In the genomic region with DNA sequence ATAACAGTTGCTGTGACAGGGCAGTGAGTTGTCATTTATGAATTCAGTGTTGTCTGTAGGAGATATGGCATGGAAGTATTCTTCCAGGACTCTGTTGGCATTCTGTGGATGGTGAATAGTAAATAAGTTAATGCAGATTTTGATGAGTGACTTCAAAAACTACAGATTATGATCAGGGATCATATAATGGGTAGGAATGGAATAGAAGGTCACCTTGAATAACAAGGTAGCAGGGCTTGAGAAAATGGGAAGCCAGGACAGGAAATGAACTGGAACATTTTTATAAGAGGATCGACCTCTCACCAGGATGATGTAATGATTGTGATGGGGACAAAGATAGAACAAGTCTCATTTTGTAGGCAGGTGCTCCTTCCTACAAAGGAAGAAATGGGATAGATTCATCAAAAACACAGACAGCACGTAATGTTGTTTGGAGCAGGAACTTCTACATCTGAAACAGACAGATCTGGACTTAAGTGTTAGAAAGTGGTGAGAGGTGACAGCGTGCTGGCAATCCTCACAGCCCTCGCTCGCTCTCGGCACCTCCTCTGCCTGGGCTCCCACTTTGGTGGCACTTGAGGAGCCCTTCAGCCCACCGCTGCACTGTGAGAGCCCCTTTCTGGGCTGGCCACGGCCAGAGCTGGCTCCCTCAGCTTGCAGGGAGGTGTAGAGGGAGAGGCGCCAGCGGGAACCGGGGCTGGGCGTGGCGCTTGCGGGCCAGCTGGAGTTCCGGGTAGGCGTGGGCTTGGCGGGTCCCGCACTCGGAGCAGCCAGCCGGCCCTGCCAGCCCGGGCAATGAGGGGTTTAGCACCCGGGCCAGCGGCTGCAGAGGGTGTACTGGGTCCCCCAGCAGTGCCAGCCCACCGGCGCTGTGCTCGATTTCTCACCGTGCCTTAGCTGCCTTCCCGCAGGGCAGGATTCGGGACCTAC, we compare ENCODE assay signal across 35 cellular contexts. TPM values are rescaled to one million over a fixed set of nuclear protein-coding genes. Genes with fewer than 3 reads are reported as not detected.
DNase-seq lines count a peak whose midpoint lies in the region; ATAC-seq, FAIRE-seq and TF ChIP-seq lines count a peak whose summit lies in the region.
"Had no signal": no experiment of that assay in that cellular context is flagged by ENCODE, and none has a peak within 500 bp of the region (broad histone marks: within the 10 kb centered on the region; RNA-seq: fewer than 3 reads in every experiment).

No MANE protein-coding gene starts in this region.

- POLR2A ChIA-PET in HepG2 (lab: Yijun Ruan, JAX): no interaction called here
- POLR2A ChIA-PET in OCI-LY7 (lab: Charles Lee): interaction anchor here (1.0 kb wide), 1 partner anchor 246 kb away, joined by 3 read pairs; a partner anchor contains a TSS

- H2BK120ac ChIP-seq in trophoblast cell (ENCODE audit: insufficient read depth, low read length, poor library complexity): no peak overlapping the region

- H3K36me3 Mint-ChIP-seq in activated T-helper 2 cell treated with anti-CD3 and anti-CD28 coated beads, Interferon-gamma antibody, Interleukin-2, Interleukin-4, amounts not matched to agents 10 μg/mL and 5 μg/mL and 100 μg/mL, durations not matched to agents 14 hours and 24 hours and 36 hours (ENCODE audit: low read depth): no peaks in the 10 kb centered on the region
- H3K36me3 Mint-ChIP-seq: activated naive CD4-positive, alpha-beta T cell treated with anti-CD3 and anti-CD28 coated beads, Interleukin-2, amount 50 U/mL, for 24 hours had no signal

- no peak overlapping the region for H3K23ac ChIP-seq in trophoblast cell (ENCODE audit: low read length)

- H2AFZ ChIP-seq in HepG2 (ENCODE audit: low read length): no peak overlapping the region
- no peak overlapping the region for H2AFZ ChIP-seq in trophoblast cell (ENCODE audit: insufficient read depth, low read length, poor library complexity)
- H2AFZ ChIP-seq in OCI-LY7 (ENCODE audit: low read length): no peak overlapping the region

- H3K27ac ChIP-seq in HepG2 (ENCODE audit: extremely low read length, insufficient read depth, low read length) (no peak overlapping the region), right lobe of liver (no peak overlapping the region), trophoblast cell (ENCODE audit: low read depth, low read length) (no peak overlapping the region), OCI-LY7 (ENCODE audit: low read depth, low read length, poor library complexity, severe bottlenecking) (no peak overlapping the region)
- H3K27ac ChIP-seq: coronary artery, SJCRH30, uterus had no signal

- H3K4me1 Mint-ChIP-seq in activated T-helper 2 cell treated with anti-CD3 and anti-CD28 coated beads, Interferon-gamma antibody, Interleukin-2, Interleukin-4, amounts not matched to agents 10 μg/mL and 5 μg/mL and 100 μg/mL, durations not matched to agents 14 hours and 24 hours and 36 hours (ENCODE audit: low read depth): peaks cover 3% of the 10 kb centered on the region
- H3K4me1 Mint-ChIP-seq: activated naive CD4-positive, alpha-beta T cell treated with anti-CD3 and anti-CD28 coated beads, Interleukin-2, amount 50 U/mL, for 24 hours had no signal

- H3K4me3 ChIP-seq in HepG2 (replicated peaks in 1 of 3; ENCODE audit: insufficient read depth in 1 of 3, low read depth in 2 of 3, low read length in 3 of 3): no peak overlapping the region
- H3K4me3 ChIP-seq in right lobe of liver: no peak overlapping the region
- no peak overlapping the region for H3K4me3 ChIP-seq in trophoblast cell (ENCODE audit: low read depth, low read length)
- no peak overlapping the region for H3K4me3 ChIP-seq in OCI-LY7 (ENCODE audit: low read depth, low read length, poor library complexity, severe bottlenecking)
- H3K4me3 ChIP-seq: coronary artery, SJCRH30, uterus had no signal

- in situ Hi-C loops in HepG2 (cut with HindIII; ENCODE audit: extremely low pct_ligation_motif_present, low pct_unique_long_range_greater_than_20kb): no loop called here

- TF ChIP-seq RAD21 in HepG2 (CRISPR knock-in tag; IDR thresholded peaks at IDR 0.05): no peak

- H3K9me2 ChIP-seq in OCI-LY7 (ENCODE audit: insufficient read depth, low read length): no peaks in the 10 kb centered on the region

- TF ChIP-seq POLR2A in HepG2 (IDR thresholded peaks at IDR 0.05; ENCODE audit: insufficient read depth in 1 of 2, low read depth in 2 of 2, low read length in 2 of 2): no peak
- TF ChIP-seq POLR2A in right lobe of liver (IDR thresholded peaks at IDR 0.05): no peak

- peaks cover 7% of the 10 kb centered on the region for H3K79me1 ChIP-seq in trophoblast cell (ENCODE audit: low read length)

- H2BK12ac ChIP-seq in trophoblast cell (ENCODE audit: low read length): no peak overlapping the region

- ATAC-seq in HepG2 (no peak), right lobe of liver (no peak)
- ATAC-seq: HCT116, left lobe of liver had no signal

- DNase-seq in HepG2 (ENCODE audit: low spot score) (no peak), right lobe of liver (no peak), NCI-H2029 (lab: John Stamatoyannopoulos, UW) (peak; percentile 69), trophoblast cell (peak; percentile 13 to 66), OCI-LY7 (ENCODE audit: low spot score) (no peak), GF-D8 (lab: John Stamatoyannopoulos, UW) (no peak), NCI-H226 (no peak)
- DNase-seq in activated T-helper 2 cell treated with anti-CD3 and anti-CD28 coated beads, Interferon-gamma antibody, Interleukin-2, Interleukin-4, amounts not matched to agents 10 μg/mL and 5 μg/mL and 100 μg/mL, durations not matched to agents 14 hours and 24 hours and 36 hours (ENCODE audit: low spot score): no peak
- DNase-seq: ACHN; activated CD4-positive, alpha-beta T cell treated with anti-CD3 and anti-CD28 coated beads for 48 hours; activated T-cell treated with anti-CD3 and anti-CD28 coated beads for 4 hours; aorta; DMS153; effector memory CD4-positive, alpha-beta T cell; erythroblast; GDM1; IMR-90; mesendoderm; NCI-H1092; NCI-H1694 treated with DMSO at 0.1 percent for 48 hours; NCI-H2171 treated with DMSO at 0.1 percent for 48 hours; NCI-H524 treated with DMSO at 0.1 percent for 48 hours; NK-92 treated with Interleukin-12 subunit alpha and Interleukin-12 subunit beta, amount 100 ng/mL, for 24 hours; SJCRH30; stimulated activated CD4-positive, alpha-beta T cell treated with anti-CD3 and anti-CD28 coated beads, Interleukin-2, amount 100 ng/mL, for 24 hours; stimulated activated CD8-positive, alpha-beta memory T cell treated with anti-CD3 and anti-CD28 coated beads, Interleukin-4, amount 100 ng/mL, for 48 hours; T-helper 9 cell; uterus had no signal

- H4K20me1 ChIP-seq in HepG2 (ENCODE audit: insufficient read depth, low read length): no peaks in the 10 kb centered on the region
- no peaks in the 10 kb centered on the region for H4K20me1 ChIP-seq in OCI-LY7 (ENCODE audit: insufficient read depth, low read length)

- H3K27me3 Mint-ChIP-seq in activated T-helper 2 cell treated with anti-CD3 and anti-CD28 coated beads, Interferon-gamma antibody, Interleukin-2, Interleukin-4, amounts not matched to agents 10 μg/mL and 5 μg/mL and 100 μg/mL, durations not matched to agents 14 hours and 24 hours and 36 hours (ENCODE audit: low read depth): peaks cover 15% of the 10 kb centered on the region

- peak overlapping the region; percentile 63 for H4K91ac ChIP-seq in trophoblast cell (ENCODE audit: low read depth, low read length)

- intact Hi-C loops in HepG2 (cut with micrococcal nuclease; ENCODE audit: unreplicated experiment) (no loop called here), right lobe of liver (cut with DNase I) (no loop called here), OCI-LY7 (cut with micrococcal nuclease; ENCODE audit: unreplicated experiment) (no loop called here)
- intact Hi-C loops in activated T-helper 2 cell treated with anti-CD3 and anti-CD28 coated beads, Interferon-gamma antibody, Interleukin-2, Interleukin-4, amounts not matched to agents 10 μg/mL and 5 μg/mL and 100 μg/mL, durations not matched to agents 14 hours and 24 hours and 36 hours (cut with micrococcal nuclease): no loop called here

- H4K12ac ChIP-seq in trophoblast cell (ENCODE audit: low read depth, low read length): no peak overlapping the region

- H4K8ac ChIP-seq in trophoblast cell (ENCODE audit: low read depth, low read length): no peak overlapping the region

- BruUV-seq in HepG2 (replicated peaks; lab: Mats Ljungman, UMichigan) (no TSS peak), OCI-LY7 (replicated peaks; lab: Mats Ljungman, UMichigan) (no TSS peak)

- H3K27ac Mint-ChIP-seq in activated T-helper 2 cell treated with anti-CD3 and anti-CD28 coated beads, Interferon-gamma antibody, Interleukin-2, Interleukin-4, amounts not matched to agents 10 μg/mL and 5 μg/mL and 100 μg/mL, durations not matched to agents 14 hours and 24 hours and 36 hours: no peak overlapping the region
- H3K27ac Mint-ChIP-seq: activated naive CD4-positive, alpha-beta T cell treated with anti-CD3 and anti-CD28 coated beads, Interleukin-2, amount 50 U/mL, for 24 hours; stimulated activated naive CD8-positive, alpha-beta T cell treated with anti-CD3 and anti-CD28 coated beads, Interleukin-15, amount 100 ng/mL, for 72 hours had no signal

- H3K4me1 ChIP-seq in HepG2 (ENCODE audit: insufficient read depth, low read length) (peaks cover 45% of the 10 kb centered on the region), right lobe of liver (no peaks in the 10 kb centered on the region), trophoblast cell (ENCODE audit: control insufficient read depth in 1 of 2, insufficient read depth in 2 of 2, low read length in 2 of 2) (peaks cover 9 to 15% of the 10 kb centered on the region in 2 experiments), OCI-LY7 (ENCODE audit: insufficient read depth, low read length, poor library complexity, severe bottlenecking) (no peaks in the 10 kb centered on the region)
- H3K4me1 ChIP-seq: SJCRH30, uterus had no signal

- H3K27me3 ChIP-seq in HepG2 (ENCODE audit: control insufficient read depth in 1 of 2, insufficient read depth in 2 of 2, low read length in 2 of 2) (no peaks in the 10 kb centered on the region; a peak in 1 of 5 replicates), right lobe of liver (no peaks in the 10 kb centered on the region), trophoblast cell (ENCODE audit: insufficient read depth, low read length) (no peaks in the 10 kb centered on the region)
- H3K27me3 ChIP-seq: SJCRH30, uterus had no signal

- H3K79me2 ChIP-seq in HepG2 (ENCODE audit: insufficient read depth, low read length): no peaks in the 10 kb centered on the region
- peaks cover 2% of the 10 kb centered on the region for H3K79me2 ChIP-seq in trophoblast cell (ENCODE audit: control insufficient read depth, insufficient read depth, low read length, poor library complexity)
- H3K79me2 ChIP-seq in OCI-LY7 (ENCODE audit: insufficient read depth, low read depth, low read length): no peaks in the 10 kb centered on the region

- CTCF ChIA-PET in HepG2 (lab: Yijun Ruan, JAX; ENCODE audit: low intra/inter-chr PET ratio, low total read pairs): no interaction called here
- CTCF ChIA-PET in OCI-LY7 (lab: Charles Lee; ENCODE audit: unreplicated experiment): no interaction called here

- H3K4me3 Mint-ChIP-seq in activated T-helper 2 cell treated with anti-CD3 and anti-CD28 coated beads, Interferon-gamma antibody, Interleukin-2, Interleukin-4, amounts not matched to agents 10 μg/mL and 5 μg/mL and 100 μg/mL, durations not matched to agents 14 hours and 24 hours and 36 hours (ENCODE audit: low read depth): peak overlapping the region; percentile 3
- H3K4me3 Mint-ChIP-seq: activated naive CD4-positive, alpha-beta T cell treated with anti-CD3 and anti-CD28 coated beads, Interleukin-2, amount 50 U/mL, for 24 hours had no signal

- 87% methylated on average over 12 of the region's 29 CpGs for WGBS in HepG2 (ENCODE audit: low lambda C conversion rate)
- WGBS in right lobe of liver (ENCODE audit: insufficient coverage, low coverage, low lambda C conversion rate, missing lambda C conversion rate): 78% methylated on average over 4 of the region's 29 CpGs
- no CpG with 5 or more reads among the region's 29 CpGs for WGBS in trophoblast cell (ENCODE audit: extremely low coverage, insufficient coverage, insufficient read length)

- TF ChIP-seq CTCF in HepG2 (CRISPR knock-in tag; IDR thresholded peaks at IDR 0.05) (no peak), right lobe of liver (IDR thresholded peaks at IDR 0.05) (no peak), OCI-LY7 (conservative IDR thresholded peaks at IDR 0.05; ENCODE audit: low read length) (no peak)

- no peak overlapping the region for H3K18ac ChIP-seq in trophoblast cell (ENCODE audit: low read length)

- H2BK5ac ChIP-seq in trophoblast cell (ENCODE audit: low read depth, low read length, poor library complexity): no peak overlapping the region

- H3K36me3 ChIP-seq in HepG2 (replicated peaks in 1 of 2; ENCODE audit: control insufficient read depth in 1 of 2, insufficient read depth in 2 of 2, low read length in 2 of 2) (no peaks in the 10 kb centered on the region), right lobe of liver (no peaks in the 10 kb centered on the region), trophoblast cell (ENCODE audit: control insufficient read depth in 1 of 2, insufficient read depth in 2 of 2, low read length in 2 of 2) (no peaks in the 10 kb centered on the region), OCI-LY7 (ENCODE audit: insufficient read depth, low read length) (no peaks in the 10 kb centered on the region)
- H3K36me3 ChIP-seq: SJCRH30, uterus had no signal

- no peaks in the 10 kb centered on the region for H3K9me3 ChIP-seq in HepG2 (ENCODE audit: low read length)
- no peaks in the 10 kb centered on the region for H3K9me3 ChIP-seq in right lobe of liver
- H3K9me3 ChIP-seq in trophoblast cell (ENCODE audit: insufficient read depth, low read depth, low read length): no peaks in the 10 kb centered on the region
- H3K9me3 ChIP-seq in OCI-LY7 (ENCODE audit: low read length): no peaks in the 10 kb centered on the region
- H3K9me3 ChIP-seq: SJCRH30, uterus had no signal

- no peak overlapping the region for H2AK5ac ChIP-seq in trophoblast cell (ENCODE audit: low read length)

- TF ChIP-seq EP300 in HepG2 (IDR thresholded peaks at IDR 0.05; ENCODE audit: low read depth in 2 of 2, low read length in 2 of 2) (no peak), HepG2 (CRISPR knock-in tag; IDR thresholded peaks at IDR 0.05; ENCODE audit: borderline replicate concordance) (no peak)

- no peak overlapping the region for H3K14ac ChIP-seq in trophoblast cell (ENCODE audit: low read length)

- FAIRE-seq in HepG2 (lab: Jason Lieb, UNC): no peak
- FAIRE-seq: bronchial epithelial cell had no signal

- H3K4me2 ChIP-seq in HepG2 (ENCODE audit: low read depth, low read length) (no peak overlapping the region), trophoblast cell (ENCODE audit: low read length) (no peak overlapping the region), OCI-LY7 (ENCODE audit: low read length) (no peak overlapping the region)

- H3K4ac ChIP-seq in trophoblast cell (ENCODE audit: low read depth, low read length): no peak overlapping the region

- no peak overlapping the region for H3K9ac ChIP-seq in HepG2 (ENCODE audit: insufficient read depth, low read depth, low read length)
- no peak overlapping the region for H3K9ac ChIP-seq in trophoblast cell (ENCODE audit: low read length)

- H3K9me3 Mint-ChIP-seq in activated T-helper 2 cell treated with anti-CD3 and anti-CD28 coated beads, Interferon-gamma antibody, Interleukin-2, Interleukin-4, amounts not matched to agents 10 μg/mL and 5 μg/mL and 100 μg/mL, durations not matched to agents 14 hours and 24 hours and 36 hours: no peaks in the 10 kb centered on the region
- H3K9me3 Mint-ChIP-seq: activated naive CD4-positive, alpha-beta T cell treated with anti-CD3 and anti-CD28 coated beads, Interleukin-2, amount 50 U/mL, for 24 hours had no signal

RNA-seq across cellular contexts. Expression of a gene that starts 30.8 kb away (rescaled TPM):
- total RNA-seq in HepG2 (2016; rRNA removed; fragmentation: Illumina TruSeq; extraction: Trizol) (208 and 243 TPM in 2 replicates), right lobe of liver (100 to 1,000 TPM in 2 of 6 experiments, 10 to 100 TPM in 4; 60.8 to 110 (median 90.5) TPM), OCI-LY7 (2022) (126 and 138 TPM in 2 replicates)
- 39.6 and 42.9 TPM in 2 replicates for total RNA-seq in HepG2 (2016; cell fraction: cytosol; rRNA removed; fragmentation: Illumina TruSeq; extraction: Trizol; ENCODE audit: low read depth)
- 200 and 237 TPM in 2 replicates for total RNA-seq in HepG2 (2016; cell fraction: insoluble cytoplasmic fraction; rRNA removed; fragmentation: Illumina TruSeq; extraction: Trizol)
- total RNA-seq in HepG2 (2016; cell fraction: membrane; rRNA removed; fragmentation: Illumina TruSeq; extraction: Trizol): 91.8 and 97.7 TPM in 2 replicates
- total RNA-seq in HepG2 (2016; cell fraction: nucleus; rRNA removed; fragmentation: Illumina TruSeq; extraction: Trizol): 235 and 275 TPM in 2 replicates
- polyA plus RNA-seq in HepG2 (2011; rRNA removed): 135 and 203 TPM in 2 replicates
- 77.3 and 119 TPM in 2 replicates for polyA plus RNA-seq in HepG2 (2011; cell fraction: cytosol; rRNA removed)
- 28.6 and 39.3 TPM in 2 replicates for polyA plus RNA-seq in HepG2 (2011; cell fraction: nucleus; rRNA removed)
- polyA plus RNA-seq in HepG2 (2012): 148 and 179 TPM in 2 replicates
- 33.8 and 41.9 TPM in 2 replicates for polyA plus RNA-seq in HepG2 (2016; cell fraction: cytosol; fragmentation: Illumina TruSeq; extraction: Trizol; ENCODE audit: low read depth)
- 176 and 181 TPM in 2 replicates for polyA plus RNA-seq in HepG2 (2016; cell fraction: insoluble cytoplasmic fraction; fragmentation: Illumina TruSeq; extraction: Trizol; ENCODE audit: low read depth)
- polyA plus RNA-seq in HepG2 (2016; cell fraction: membrane; fragmentation: Illumina TruSeq; extraction: Trizol; ENCODE audit: low read depth): 64.9 and 66.7 TPM in 2 replicates
- polyA plus RNA-seq in HepG2 (2016; cell fraction: nucleus; fragmentation: Illumina TruSeq; extraction: Trizol; ENCODE audit: insufficient read depth, low read depth): 275 and 279 TPM in 2 replicates
- 76.5 and 121 TPM in 2 replicates for polyA minus RNA-seq in HepG2 (2011; rRNA and poly(A)+ RNA removed; ENCODE audit: low replicate concordance)
- 135 and 140 TPM in 2 replicates for polyA minus RNA-seq in HepG2 (2011; cell fraction: cytosol; rRNA and poly(A)+ RNA removed)
- polyA minus RNA-seq in HepG2 (2011; cell fraction: nucleus; rRNA and poly(A)+ RNA removed): 83.2 and 87.0 TPM in 2 replicates
- total RNA-seq in activated T-helper 2 cell treated with anti-CD3 and anti-CD28 coated beads, Interferon-gamma antibody, Interleukin-2, Interleukin-4, amounts not matched to agents 10 μg/mL and 5 μg/mL and 100 μg/mL, durations not matched to agents 14 hours and 24 hours and 36 hours: 196 and 203 TPM in 2 replicates
- polyA plus RNA-seq in trophoblast cell (2013): 177 and 189 TPM in 2 replicates
- 31.6 and 36.0 TPM in 2 replicates for total RNA-seq in OCI-LY7 (2014; rRNA removed; shearing (Covaris generic))

RNA-seq across cellular contexts. Expression of a gene that starts 45.7 kb away (rescaled TPM):
- 0.15 TPM in 1 of 2 replicates, not detected in the other for total RNA-seq in HepG2 (2016; rRNA removed; fragmentation: Illumina TruSeq; extraction: Trizol)
- total RNA-seq in HepG2 (2016; cell fraction: cytosol; rRNA removed; fragmentation: Illumina TruSeq; extraction: Trizol; ENCODE audit: low read depth): 0.18 and 0.61 TPM in 2 replicates
- 0.17 TPM in 1 of 2 replicates, not detected in the other for total RNA-seq in HepG2 (2016; cell fraction: insoluble cytoplasmic fraction; rRNA removed; fragmentation: Illumina TruSeq; extraction: Trizol)
- 0.15 and 0.28 TPM in 2 replicates for total RNA-seq in HepG2 (2016; cell fraction: membrane; rRNA removed; fragmentation: Illumina TruSeq; extraction: Trizol)
- total RNA-seq in HepG2 (2016; cell fraction: nucleus; rRNA removed; fragmentation: Illumina TruSeq; extraction: Trizol): 0.16 TPM in 1 of 2 replicates, not detected in the other
- polyA plus RNA-seq in HepG2 (2011; rRNA removed): 0.01 and 0.03 TPM in 2 replicates
- polyA plus RNA-seq in HepG2 (2011; cell fraction: cytosol; rRNA removed): not detected in 2 replicates
- 0.03 TPM in 1 of 2 replicates, not detected in the other for polyA plus RNA-seq in HepG2 (2011; cell fraction: nucleus; rRNA removed)
- not detected in 2 replicates for polyA plus RNA-seq in HepG2 (2012)
- not detected in 2 replicates for polyA plus RNA-seq in HepG2 (2016; cell fraction: cytosol; fragmentation: Illumina TruSeq; extraction: Trizol; ENCODE audit: low read depth)
- 0.08 and 0.11 TPM in 2 replicates for polyA plus RNA-seq in HepG2 (2016; cell fraction: insoluble cytoplasmic fraction; fragmentation: Illumina TruSeq; extraction: Trizol; ENCODE audit: low read depth)
- not detected in 2 replicates for polyA plus RNA-seq in HepG2 (2016; cell fraction: membrane; fragmentation: Illumina TruSeq; extraction: Trizol; ENCODE audit: low read depth)
- polyA plus RNA-seq in HepG2 (2016; cell fraction: nucleus; fragmentation: Illumina TruSeq; extraction: Trizol; ENCODE audit: insufficient read depth, low read depth): 0.25 TPM in 1 of 2 replicates, not detected in the other
- polyA minus RNA-seq in HepG2 (2011; rRNA and poly(A)+ RNA removed; ENCODE audit: low replicate concordance): 0.28 and 0.61 TPM in 2 replicates
- not detected in 2 replicates for polyA minus RNA-seq in HepG2 (2011; cell fraction: cytosol; rRNA and poly(A)+ RNA removed)
- 0.39 and 0.62 TPM in 2 replicates for polyA minus RNA-seq in HepG2 (2011; cell fraction: nucleus; rRNA and poly(A)+ RNA removed)
- total RNA-seq in right lobe of liver: not detected
- total RNA-seq in activated T-helper 2 cell treated with anti-CD3 and anti-CD28 coated beads, Interferon-gamma antibody, Interleukin-2, Interleukin-4, amounts not matched to agents 10 μg/mL and 5 μg/mL and 100 μg/mL, durations not matched to agents 14 hours and 24 hours and 36 hours: 0.16 TPM in 2 replicates
- 0.10 and 0.12 TPM in 2 replicates for polyA plus RNA-seq in trophoblast cell (2013)
- total RNA-seq in OCI-LY7 (2014; rRNA removed; shearing (Covaris generic)): 0.44 and 1.1 TPM in 2 replicates
- total RNA-seq in OCI-LY7 (2022): 0.27 and 0.55 TPM in 2 replicates
- total RNA-seq: aorta, bronchial epithelial cell, IMR-90 had no signal
- polyA plus RNA-seq: aorta, BJ, IMR-90 had no signal

RNA-seq across cellular contexts. Expression of a gene that starts 45.8 kb away (rescaled TPM):
- 37.8 and 45.7 TPM in 2 replicates for total RNA-seq in HepG2 (2016; rRNA removed; fragmentation: Illumina TruSeq; extraction: Trizol)
- 9.0 and 10.4 TPM in 2 replicates for total RNA-seq in HepG2 (2016; cell fraction: cytosol; rRNA removed; fragmentation: Illumina TruSeq; extraction: Trizol; ENCODE audit: low read depth)
- 39.9 and 45.0 TPM in 2 replicates for total RNA-seq in HepG2 (2016; cell fraction: insoluble cytoplasmic fraction; rRNA removed; fragmentation: Illumina TruSeq; extraction: Trizol)
- 17.4 and 18.1 TPM in 2 replicates for total RNA-seq in HepG2 (2016; cell fraction: membrane; rRNA removed; fragmentation: Illumina TruSeq; extraction: Trizol)
- 34.6 and 34.9 TPM in 2 replicates for total RNA-seq in HepG2 (2016; cell fraction: nucleus; rRNA removed; fragmentation: Illumina TruSeq; extraction: Trizol)
- polyA plus RNA-seq in HepG2 (2011; rRNA removed): 9.1 and 9.4 TPM in 2 replicates
- 9.0 and 9.4 TPM in 2 replicates for polyA plus RNA-seq in HepG2 (2011; cell fraction: cytosol; rRNA removed)
- polyA plus RNA-seq in HepG2 (2011; cell fraction: nucleus; rRNA removed): 40.2 and 43.0 TPM in 2 replicates
- polyA plus RNA-seq in HepG2 (2012): 21.2 and 21.9 TPM in 2 replicates
- polyA plus RNA-seq in HepG2 (2016; cell fraction: cytosol; fragmentation: Illumina TruSeq; extraction: Trizol; ENCODE audit: low read depth): 3.1 and 3.2 TPM in 2 replicates
- polyA plus RNA-seq in HepG2 (2016; cell fraction: insoluble cytoplasmic fraction; fragmentation: Illumina TruSeq; extraction: Trizol; ENCODE audit: low read depth): 42.5 and 43.5 TPM in 2 replicates
- 7.3 and 8.5 TPM in 2 replicates for polyA plus RNA-seq in HepG2 (2016; cell fraction: membrane; fragmentation: Illumina TruSeq; extraction: Trizol; ENCODE audit: low read depth)
- 47.3 and 58.2 TPM in 2 replicates for polyA plus RNA-seq in HepG2 (2016; cell fraction: nucleus; fragmentation: Illumina TruSeq; extraction: Trizol; ENCODE audit: insufficient read depth, low read depth)
- polyA minus RNA-seq in HepG2 (2011; rRNA and poly(A)+ RNA removed; ENCODE audit: low replicate concordance): 12.4 and 18.6 TPM in 2 replicates
- polyA minus RNA-seq in HepG2 (2011; cell fraction: cytosol; rRNA and poly(A)+ RNA removed): 5.8 and 6.5 TPM in 2 replicates
- polyA minus RNA-seq in HepG2 (2011; cell fraction: nucleus; rRNA and poly(A)+ RNA removed): 28.8 and 43.3 TPM in 2 replicates
- 1 to 10 TPM; 4.6 to 7.9 (median 6.7) TPM for total RNA-seq in right lobe of liver
- total RNA-seq in activated T-helper 2 cell treated with anti-CD3 and anti-CD28 coated beads, Interferon-gamma antibody, Interleukin-2, Interleukin-4, amounts not matched to agents 10 μg/mL and 5 μg/mL and 100 μg/mL, durations not matched to agents 14 hours and 24 hours and 36 hours: 44.4 and 53.3 TPM in 2 replicates
- polyA plus RNA-seq in trophoblast cell (2013): 24.7 and 25.6 TPM in 2 replicates
- 55.0 and 85.0 TPM in 2 replicates for total RNA-seq in OCI-LY7 (2014; rRNA removed; shearing (Covaris generic))
- total RNA-seq in OCI-LY7 (2022): 35.2 and 43.6 TPM in 2 replicates

Comparison
In these comparisons a context has a peak if more than half of its experiments do, and no peak if none do; other contexts are left out.
1. DNase-seq: peak in NCI-H2029 (single experiment) and trophoblast cell (2 of 2); none in HepG2 (single experiment), right lobe of liver (0 of 3), activated T-helper 2 cell treated with anti-CD3 and anti-CD28 coated beads, Interferon-gamma antibody, Interleukin-2, Interleukin-4, amounts not matched to agents 10 μg/mL and 5 μg/mL and 100 μg/mL, durations not matched to agents 14 hours and 24 hours and 36 hours (single experiment), OCI-LY7 (single experiment), GF-D8 (single experiment) and NCI-H226 (single experiment).